In the genomic region with DNA sequence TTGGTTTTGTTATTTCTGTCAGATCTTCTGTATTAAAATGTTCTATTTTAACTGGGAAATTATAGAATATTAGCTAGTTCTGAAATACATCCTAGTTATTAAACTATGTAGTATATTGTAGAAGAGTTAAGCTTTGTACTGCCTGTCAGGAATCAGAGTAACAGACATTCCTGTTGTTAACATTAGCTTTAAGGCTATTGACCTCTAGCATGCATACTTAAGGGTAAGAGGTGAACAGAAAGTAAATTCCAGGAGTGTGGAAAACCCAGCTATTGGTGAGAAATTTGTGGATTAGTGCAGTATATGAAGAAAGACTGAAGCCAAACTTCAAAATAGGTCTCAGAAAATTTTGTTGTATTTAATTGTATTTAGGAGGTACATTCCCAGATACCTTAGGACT, we compare ENCODE assay signal across 1 cellular context.
TF ChIP-seq lines count a peak whose summit lies in the region.

No MANE protein-coding gene starts in this region.

TF ChIP-seq in liver, 16 proteins besides CTCF, POLR2A, EP300 and RAD21 (continued from another document):
- TF ChIP-seq, protein P1, sequence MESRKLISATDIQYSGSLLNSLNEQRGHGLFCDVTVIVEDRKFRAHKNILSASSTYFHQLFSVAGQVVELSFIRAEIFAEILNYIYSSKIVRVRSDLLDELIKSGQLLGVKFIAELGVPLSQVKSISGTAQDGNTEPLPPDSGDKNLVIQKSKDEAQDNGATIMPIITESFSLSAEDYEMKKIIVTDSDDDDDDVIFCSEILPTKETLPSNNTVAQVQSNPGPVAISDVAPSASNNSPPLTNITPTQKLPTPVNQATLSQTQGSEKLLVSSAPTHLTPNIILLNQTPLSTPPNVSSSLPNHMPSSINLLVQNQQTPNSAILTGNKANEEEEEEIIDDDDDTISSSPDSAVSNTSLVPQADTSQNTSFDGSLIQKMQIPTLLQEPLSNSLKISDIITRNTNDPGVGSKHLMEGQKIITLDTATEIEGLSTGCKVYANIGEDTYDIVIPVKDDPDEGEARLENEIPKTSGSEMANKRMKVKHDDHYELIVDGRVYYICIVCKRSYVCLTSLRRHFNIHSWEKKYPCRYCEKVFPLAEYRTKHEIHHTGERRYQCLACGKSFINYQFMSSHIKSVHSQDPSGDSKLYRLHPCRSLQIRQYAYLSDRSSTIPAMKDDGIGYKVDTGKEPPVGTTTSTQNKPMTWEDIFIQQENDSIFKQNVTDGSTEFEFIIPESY (IDR thresholded peaks at IDR 0.05), result no peak
- TF ChIP-seq, protein P2, sequence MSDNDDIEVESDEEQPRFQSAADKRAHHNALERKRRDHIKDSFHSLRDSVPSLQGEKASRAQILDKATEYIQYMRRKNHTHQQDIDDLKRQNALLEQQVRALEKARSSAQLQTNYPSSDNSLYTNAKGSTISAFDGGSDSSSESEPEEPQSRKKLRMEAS (IDR thresholded peaks at IDR 0.05), result no peak
